7 cellular contexts compared by ENCODE assay signal in the genomic region with DNA sequence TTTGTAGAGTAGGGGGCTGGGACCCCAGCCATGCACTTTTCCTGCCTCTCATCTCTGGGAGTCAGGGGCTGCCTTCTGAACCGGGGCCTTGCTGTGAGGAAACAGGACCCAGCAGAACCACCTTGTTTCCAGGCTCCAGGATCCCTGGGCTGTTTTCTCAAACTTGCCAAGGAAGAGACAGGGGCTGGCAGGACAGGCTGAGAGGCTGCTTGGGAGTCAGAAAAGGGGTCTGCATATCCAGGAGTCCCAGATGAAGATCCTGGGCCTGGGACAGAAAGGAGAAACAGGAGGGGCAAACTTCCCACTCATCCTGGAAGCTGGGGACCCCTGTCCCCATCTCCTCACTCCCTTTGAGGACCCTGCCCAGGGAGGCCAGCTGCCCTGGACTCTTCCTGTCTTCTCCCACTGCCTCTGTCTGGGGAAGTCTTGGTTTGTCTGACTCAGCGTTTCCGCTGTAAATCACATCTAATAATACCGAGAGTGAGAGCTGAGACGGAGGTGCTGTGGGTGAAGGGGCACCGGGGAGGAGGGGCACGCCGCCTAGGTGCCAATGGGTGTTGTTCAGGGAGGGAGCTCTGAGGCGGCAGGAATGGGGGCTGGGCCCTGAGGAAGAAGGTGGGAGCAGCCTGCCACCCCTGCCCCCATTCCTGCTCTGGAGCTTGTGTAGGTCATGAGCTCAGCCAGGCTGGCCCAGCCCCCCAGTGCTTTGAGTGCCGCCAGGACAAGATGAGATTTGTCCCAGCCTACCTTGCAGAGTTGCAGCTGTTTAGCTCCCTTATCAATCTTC. TPM values are rescaled to one million over a fixed set of nuclear protein-coding genes. Genes with fewer than 3 reads are reported as not detected.
A peak's percentile ranks its signal among the peaks of the same experiment; 100 is the strongest.
DNase-seq lines count a peak whose midpoint lies in the region; ATAC-seq and TF ChIP-seq lines count a peak whose summit lies in the region.

No MANE protein-coding gene starts in this region.

- H3K4me1 Mint-ChIP-seq in T-helper 1 cell treated with Interleukin-12 subunit alpha and Interleukin-12 subunit beta and Interleukin-4 antibody, amounts not matched to agents 30 μg/mL and 1 μg/mL, for 36 hours (ENCODE audit: low read depth): peaks cover 37% of the 10 kb centered on the region

- peaks cover 5% of the 10 kb centered on the region for H3K36me3 Mint-ChIP-seq in T-helper 1 cell treated with Interleukin-12 subunit alpha and Interleukin-12 subunit beta and Interleukin-4 antibody, amounts not matched to agents 30 μg/mL and 1 μg/mL, for 36 hours (ENCODE audit: low read depth)

- H3K9me3 Mint-ChIP-seq in T-helper 1 cell treated with Interleukin-12 subunit alpha and Interleukin-12 subunit beta and Interleukin-4 antibody, amounts not matched to agents 30 μg/mL and 1 μg/mL, for 36 hours: no peaks in the 10 kb centered on the region

- peak; percentile 48 for ATAC-seq in GM18909 (IDR thresholded peaks at IDR 0.05; ENCODE audit: poor library complexity, unreplicated experiment)
- peak; percentile 44 for ATAC-seq in HG03139 (IDR thresholded peaks at IDR 0.05; ENCODE audit: unreplicated experiment)

- peak overlapping the region; percentile 62 for H3K27ac Mint-ChIP-seq in T-helper 1 cell treated with Interleukin-12 subunit alpha and Interleukin-12 subunit beta and Interleukin-4 antibody, amounts not matched to agents 30 μg/mL and 1 μg/mL, for 36 hours

- H3K27ac ChIP-seq in mammary epithelial cell (ENCODE audit: insufficient read depth, low read depth, low read length) (peak overlapping the region; percentile 34), suprapubic skin (peak overlapping the region; percentile 40)

- TF ChIP-seq CTCF in mammary epithelial cell (conservative IDR thresholded peaks at IDR 0.05 in 1 of 2, IDR thresholded peaks at IDR 0.05 in 1 of 2; ENCODE audit: extremely low read depth in 1 of 2, insufficient read depth in 1 of 2, low read depth in 1 of 2, low read length in 2 of 2) (no peak), suprapubic skin (IDR thresholded peaks at IDR 0.05) (no peak)

- H3K9ac ChIP-seq in mammary epithelial cell (ENCODE audit: insufficient read depth, low read length): peak overlapping the region; percentile 27

- no peaks in the 10 kb centered on the region for H3K27me3 Mint-ChIP-seq in T-helper 1 cell treated with Interleukin-12 subunit alpha and Interleukin-12 subunit beta and Interleukin-4 antibody, amounts not matched to agents 30 μg/mL and 1 μg/mL, for 36 hours (ENCODE audit: low read depth)

- dilution Hi-C loops in mammary epithelial cell (cut with HindIII; ENCODE audit: low sequenced_read_pairs): no loop called here

- no peaks in the 10 kb centered on the region for H4K20me1 ChIP-seq in mammary epithelial cell (ENCODE audit: insufficient read depth, low read length)

- peak overlapping the region; percentile 57 for H2AFZ ChIP-seq in mammary epithelial cell (ENCODE audit: low read depth, low read length)

- H3K27me3 ChIP-seq in mammary epithelial cell (ENCODE audit: insufficient read depth, low read length) (no peaks in the 10 kb centered on the region), suprapubic skin (no peaks in the 10 kb centered on the region)

- CTCF ChIA-PET in mammary epithelial cell (lab: Charles Lee; ENCODE audit: low non-redundant PET): no interaction called here

- WGBS in mammary epithelial cell (ENCODE audit: low coverage, missing lambda C conversion rate): 22% methylated on average over 6 of the region's 10 CpGs
- WGBS in suprapubic skin: 10% methylated on average over 9 of the region's 10 CpGs

- no TSS peak for BruUV-seq in mammary epithelial cell (replicated peaks; lab: Mats Ljungman, UMichigan)

- TF ChIP-seq POLR2A in suprapubic skin (IDR thresholded peaks at IDR 0.05): no peak

- peak overlapping the region; percentile 63 for H3K4me3 Mint-ChIP-seq in T-helper 1 cell treated with Interleukin-12 subunit alpha and Interleukin-12 subunit beta and Interleukin-4 antibody, amounts not matched to agents 30 μg/mL and 1 μg/mL, for 36 hours

- no peaks in the 10 kb centered on the region for H3K79me2 ChIP-seq in mammary epithelial cell (ENCODE audit: insufficient read depth, low read length)

- TF ChIP-seq EP300 in suprapubic skin (IDR thresholded peaks at IDR 0.05): no peak

- DNase-seq in mammary epithelial cell (peak; percentile 86), mucosa of gallbladder (ENCODE audit: low spot score) (peak; percentile 18), suprapubic skin (ENCODE audit: low spot score in 2 of 2) (no peak), iPS-NIHi11 (ENCODE audit: low spot score) (no peak)

- H3K9me3 ChIP-seq in mammary epithelial cell (replicated peaks; ENCODE audit: insufficient read depth, low read length): no peaks in the 10 kb centered on the region
- H3K9me3 ChIP-seq in suprapubic skin: no peaks in the 10 kb centered on the region

- peak overlapping the region; percentile 75 for H3K4me2 ChIP-seq in mammary epithelial cell (ENCODE audit: insufficient read depth, low read depth, low read length)

- H3K4me3 ChIP-seq in mammary epithelial cell (replicated peaks in 1 of 3; ENCODE audit: insufficient read depth in 1 of 3, low read depth in 2 of 3, low read length in 3 of 3): peak overlapping the region in 1 of 3 experiments; percentile 9
- no peak overlapping the region for H3K4me3 ChIP-seq in suprapubic skin

- H3K4me1 ChIP-seq in mammary epithelial cell (ENCODE audit: insufficient read depth, low read length) (peaks cover 63% of the 10 kb centered on the region), suprapubic skin (peaks cover 62% of the 10 kb centered on the region)

- intact Hi-C loops in mammary epithelial cell (cut with micrococcal nuclease): loop anchor here (5.0 to 10.0 kb wide), 6 partner anchors 87 to 1062 kb away; no protein-coding TSS in a partner anchor

- in situ Hi-C loops in mammary epithelial cell (cut with MboI; ENCODE audit: low sequenced_read_pairs in 2 of 2): loop anchor here (5.0 to 25.0 kb wide), 3 partner anchors 557 to 802 kb away; no protein-coding TSS in a partner anchor

- H3K36me3 ChIP-seq in mammary epithelial cell (ENCODE audit: insufficient read depth, low read length) (no peaks in the 10 kb centered on the region), suprapubic skin (peaks cover 12% of the 10 kb centered on the region)

RNA-seq across cellular contexts. Expression of a gene that starts 16.7 kb away (rescaled TPM):
- total RNA-seq in mammary epithelial cell (under 1 TPM; 0.17 to 0.59 TPM), mucosa of gallbladder (0.09 TPM), suprapubic skin (10 to 100 TPM in 3 of 4 donors, 1 to 10 TPM in 1; 8.8 to 28.5 (median 13.5) TPM)
- 0.05 TPM for polyA plus RNA-seq in mammary epithelial cell
- not detected for polyA minus RNA-seq in mammary epithelial cell

RNA-seq across cellular contexts. Expression of a gene that starts 17.4 kb away (rescaled TPM):
- 10 to 100 TPM; 34.0 to 42.1 TPM for total RNA-seq in mammary epithelial cell
- 27.0 TPM for polyA plus RNA-seq in mammary epithelial cell
- polyA minus RNA-seq in mammary epithelial cell: 11.9 TPM
- total RNA-seq in mucosa of gallbladder: 17.7 TPM
- 10 to 100 TPM; 32.1 to 48.5 (median 39.5) TPM for total RNA-seq in suprapubic skin

RNA-seq across cellular contexts. Expression of a gene that starts 24.6 kb away (rescaled TPM):
- total RNA-seq in mammary epithelial cell (10 to 100 TPM; 21.5 to 29.0 TPM), mucosa of gallbladder (11.2 TPM), suprapubic skin (10 to 100 TPM; 19.1 to 46.4 (median 35.1) TPM)
- 15.6 TPM for polyA plus RNA-seq in mammary epithelial cell
- 77.3 TPM for polyA minus RNA-seq in mammary epithelial cell

RNA-seq across cellular contexts. Expression of a gene that starts 40.1 kb away (rescaled TPM):
- 10 to 100 TPM; 55.7 to 73.8 TPM for total RNA-seq in mammary epithelial cell
- polyA plus RNA-seq in mammary epithelial cell: 45.0 TPM
- polyA minus RNA-seq in mammary epithelial cell: 304 TPM
- total RNA-seq in mucosa of gallbladder: 39.0 TPM
- 10 to 100 TPM; 36.9 to 68.4 (median 43.6) TPM for total RNA-seq in suprapubic skin

Comparison
In these comparisons a context has a peak if more than half of its experiments do, and no peak if none do; other contexts are left out.
1. DNase-seq: peak in mammary epithelial cell (single experiment) and mucosa of gallbladder (single experiment); none in suprapubic skin (0 of 2) and iPS-NIHi11 (single experiment).